ENCODE assay signal across 10 cellular contexts in the genomic region with DNA sequence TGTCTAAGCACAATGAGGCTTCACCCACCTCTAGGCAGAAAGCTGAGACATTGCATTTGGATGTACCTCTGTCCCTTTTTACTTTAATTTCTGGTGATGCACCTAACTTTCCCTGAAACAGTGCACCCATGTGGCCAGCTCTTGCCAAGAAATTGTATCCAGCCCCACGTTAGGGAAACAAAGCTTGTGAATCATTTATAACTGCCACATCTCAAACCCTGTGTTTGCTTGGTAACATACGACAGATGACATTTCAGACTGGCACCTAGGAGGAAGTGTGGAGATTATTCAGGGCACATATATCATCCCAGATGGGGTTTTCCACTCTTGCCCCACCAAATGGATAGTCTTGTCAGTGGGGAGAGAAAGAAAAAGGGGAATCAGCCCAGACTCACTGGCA. TPM values are rescaled to one million over a fixed set of nuclear protein-coding genes. Genes with fewer than 3 reads are reported as not detected.
DNase-seq lines count a peak whose midpoint lies in the region; ATAC-seq and TF ChIP-seq lines count a peak whose summit lies in the region.
"Had no signal": no experiment of that assay in that cellular context is flagged by ENCODE, and none has a peak within 500 bp of the region (broad histone marks: within the 10 kb centered on the region; RNA-seq: fewer than 3 reads in every experiment).

No MANE protein-coding gene starts in this region.

- H3K9me3 ChIP-seq in cardiac muscle cell (ENCODE audit: low read depth) (no peaks in the 10 kb centered on the region), heart left ventricle (no peaks in the 10 kb centered on the region)

- DNase-seq in cardiac muscle cell (ENCODE audit: low read depth in 1 of 2, low spot score in 1 of 2) (no peak), heart left ventricle (no peak), NCI-H69 (lab: John Stamatoyannopoulos, UW) (peak; percentile 4), dermis blood vessel endothelial cell (peak; percentile 40), NCI-H226 (no peak), NCI-H146 treated with DMSO at 0.1 percent for 48 hours (lab: John Stamatoyannopoulos, UW; ENCODE audit: unreplicated experiment) (no peak), activated gamma-delta T cell (lab: John Stamatoyannopoulos, UW) (no peak)
- no peak for DNase-seq in activated CD4-positive, CD25-positive, alpha-beta regulatory T cell treated with anti-CD3 and anti-CD28 coated beads, Interleukin-2, amount 50 U/mL, for 72 hours
- DNase-seq: effector memory CD4-positive, alpha-beta T cell; NCI-H2107 had no signal

- H3K4me1 ChIP-seq in cardiac muscle cell (ENCODE audit: low read depth) (peaks cover 20% of the 10 kb centered on the region), heart left ventricle (peaks cover 21 to 71% (median 53%) of the 10 kb centered on the region in 12 donors)

- peaks cover 10% of the 10 kb centered on the region for H3K36me3 ChIP-seq in cardiac muscle cell
- H3K36me3 ChIP-seq in heart left ventricle: peaks cover 0 to 64% (median 40%) of the 10 kb centered on the region in 9 donors

- no peak for TF ChIP-seq POLR2A in heart left ventricle (IDR thresholded peaks at IDR 0.05)

- intact Hi-C loops in heart left ventricle (cut with DNase I): loop anchor here in 2 of 10 donors (5.0 to 10.0 kb wide), 3 partner anchors 260 to 1612 kb away; partner anchors contain the start of genes CISH (in 1 of the 2), MANF (in 1 of the 2) and PCBP4 (in 1 of the 2)

- H3K4me3 ChIP-seq in cardiac muscle cell (no peak overlapping the region), heart left ventricle (no peak overlapping the region)

- H3K27me3 ChIP-seq in cardiac muscle cell: no peaks in the 10 kb centered on the region
- H3K27me3 ChIP-seq in heart left ventricle: no peaks in the 10 kb centered on the region

- WGBS in heart left ventricle, 4 donors: 35 to 49% (median 45%) methylated on average over 2 of the region's 2 CpGs

- ATAC-seq in heart left ventricle: no peak

- peak; percentile 15 for TF ChIP-seq CTCF in cardiac muscle cell (IDR thresholded peaks at IDR 0.05; ENCODE audit: low read depth, low read length)
- peak in 1 of 12 donors; percentile 5 for TF ChIP-seq CTCF in heart left ventricle (IDR thresholded peaks at IDR 0.05)

- H3K27ac ChIP-seq in cardiac muscle cell (no peak overlapping the region), heart left ventricle (no peak overlapping the region)

RNA-seq across cellular contexts. Expression of gene CYB561D2, which starts 2.1 kb away (rescaled TPM):
- total RNA-seq in cardiac muscle cell (10.7 and 26.4 TPM in 2 replicates), heart left ventricle (10 to 100 TPM in 2 of 9 donors, 1 to 10 TPM in 7; 4.9 to 16.5 (median 7.8) TPM), dermis blood vessel endothelial cell (26.2 and 30.0 TPM in 2 replicates)
- polyA plus RNA-seq in cardiac muscle cell (15.7 and 23.8 TPM in 2 replicates), heart left ventricle (10 to 100 TPM in 1 of 2 donors, 1 to 10 TPM in 1; 6.7 to 18.6 TPM)

RNA-seq across cellular contexts. Expression of gene NPRL2, which starts 2.2 kb away (rescaled TPM):
- 33.2 and 34.6 TPM in 2 replicates for total RNA-seq in cardiac muscle cell
- polyA plus RNA-seq in cardiac muscle cell: 51.9 and 64.4 TPM in 2 replicates
- total RNA-seq in heart left ventricle: 10 to 100 TPM; 12.0 to 18.4 (median 15.3) TPM
- 10 to 100 TPM; 14.4 to 19.0 TPM for polyA plus RNA-seq in heart left ventricle
- 14.0 and 16.8 TPM in 2 replicates for total RNA-seq in dermis blood vessel endothelial cell

RNA-seq across cellular contexts. Expression of gene TMEM115, which starts 6.6 kb away (rescaled TPM):
- total RNA-seq in cardiac muscle cell: 67.0 and 67.9 TPM in 2 replicates
- 48.2 and 57.9 TPM in 2 replicates for polyA plus RNA-seq in cardiac muscle cell
- 10 to 100 TPM; 20.5 to 56.4 (median 28.9) TPM for total RNA-seq in heart left ventricle
- 10 to 100 TPM; 21.6 to 57.3 TPM for polyA plus RNA-seq in heart left ventricle
- total RNA-seq in dermis blood vessel endothelial cell: 60.3 and 61.6 TPM in 2 replicates

RNA-seq across cellular contexts. Expression of gene ZMYND10, which starts 7.2 kb away (rescaled TPM):
- total RNA-seq in cardiac muscle cell (0.56 and 2.8 TPM in 2 replicates), heart left ventricle (1 to 10 TPM in 2 of 9 donors, under 1 TPM in 2, not detected in 5; 0.49 to 1.4 (median 1.0) TPM), dermis blood vessel endothelial cell (0.05 TPM in 1 of 2 replicates, not detected in the other)
- polyA plus RNA-seq in cardiac muscle cell (1.3 and 1.8 TPM in 2 replicates), heart left ventricle (under 1 TPM; 0.15 to 0.29 TPM)

RNA-seq across cellular contexts. Expression of gene RASSF1, which starts 12.1 kb away (rescaled TPM):
- total RNA-seq in cardiac muscle cell (13.0 and 23.1 TPM in 2 replicates), heart left ventricle (10 to 100 TPM in 7 of 9 donors, 1 to 10 TPM in 2; 7.9 to 25.5 (median 11.4) TPM), dermis blood vessel endothelial cell (21.7 and 28.8 TPM in 2 replicates)
- polyA plus RNA-seq in cardiac muscle cell (23.8 and 33.5 TPM in 2 replicates), heart left ventricle (10 to 100 TPM; 14.2 to 58.6 TPM)

Comparison
In these comparisons a context has a peak if more than half of its experiments do, and no peak if none do; other contexts are left out.
1. DNase-seq: peak in NCI-H69 (single experiment) and dermis blood vessel endothelial cell (single experiment); none in cardiac muscle cell (0 of 2), heart left ventricle (0 of 5), NCI-H226 (single experiment), NCI-H146 treated with DMSO at 0.1 percent for 48 hours (single experiment), activated gamma-delta T cell (single experiment) and activated CD4-positive, CD25-positive, alpha-beta regulatory T cell treated with anti-CD3 and anti-CD28 coated beads, Interleukin-2, amount 50 U/mL, for 72 hours (single experiment).